In genomic region chr2:216410550-216410949, GRCh38 we compare ENCODE assay signal across 17 cellular contexts. TPM values are rescaled to one million over a fixed set of nuclear protein-coding genes. Genes with fewer than 3 reads are reported as not detected.
"Had no signal": no experiment of that assay in that cellular context is flagged by ENCODE, and none has a peak within 500 bp of the region (broad histone marks: within the 10 kb centered on the region; RNA-seq: fewer than 3 reads in every experiment).

No MANE protein-coding gene starts in this region.

- ATAC-seq: activated T-cell treated with anti-CD3 and anti-CD28 coated beads, Interleukin-2, amount 50 U/mL, for 4 hours; gastroesophageal sphincter; left lobe of liver; sciatic nerve; stimulated activated naive CD8-positive, alpha-beta T cell treated with anti-CD3 and anti-CD28 coated beads, Interleukin-15, Interleukin-2, amounts not matched to agents 100 U/mL and 50 U/mL, for 24 hours; WTC11 had no signal

- H3K9me3 Mint-ChIP-seq: activated CD4-positive, alpha-beta memory T cell treated with anti-CD3 and anti-CD28 coated beads, Interleukin-2, amount 10 ng/mL, durations not matched to agents 7 days and 5 days; activated naive CD4-positive, alpha-beta T cell treated with anti-CD3 and anti-CD28 coated beads, Interleukin-2, amount 50 U/mL, for 24 hours; activated T-cell treated with anti-CD3 and anti-CD28 coated beads, Interleukin-2, amount 50 U/mL, for 4 hours; neural progenitor cell; WTC11 had no signal

- H3K36me3 Mint-ChIP-seq: WTC11 had no signal

- H3K4me3 ChIP-seq: adrenal gland, cardiac muscle cell, gastroesophageal sphincter, neural progenitor cell, suprapubic skin had no signal

- H3K4me2 ChIP-seq: neural progenitor cell had no signal

- H3K9ac ChIP-seq: neural progenitor cell had no signal

- H3K27me3 ChIP-seq: adrenal gland, cardiac muscle cell, neural progenitor cell, suprapubic skin had no signal

- H3K4me3 Mint-ChIP-seq: activated CD4-positive, alpha-beta memory T cell treated with anti-CD3 and anti-CD28 coated beads, Interleukin-2, amount 10 ng/mL, durations not matched to agents 7 days and 5 days; activated naive CD4-positive, alpha-beta T cell treated with anti-CD3 and anti-CD28 coated beads, Interleukin-2, amount 50 U/mL, for 24 hours; activated T-cell treated with anti-CD3 and anti-CD28 coated beads, Interleukin-2, amount 50 U/mL, for 4 hours; neural progenitor cell; WTC11 had no signal

- H3K36me3 ChIP-seq: neural progenitor cell had no signal

- H3K27me3 Mint-ChIP-seq: activated naive CD4-positive, alpha-beta T cell treated with anti-CD3 and anti-CD28 coated beads, Interleukin-2, amount 50 U/mL, for 24 hours had no signal

- H2AFZ ChIP-seq: neural progenitor cell had no signal

- H3K27ac ChIP-seq: adrenal gland, cardiac muscle cell, epithelial cell of prostate, gastroesophageal sphincter, neural progenitor cell, suprapubic skin had no signal

- H3K27ac Mint-ChIP-seq: activated CD4-positive, alpha-beta memory T cell treated with anti-CD3 and anti-CD28 coated beads, Interleukin-2, amount 10 ng/mL, durations not matched to agents 7 days and 5 days; activated naive CD4-positive, alpha-beta T cell treated with anti-CD3 and anti-CD28 coated beads, Interleukin-2, amount 50 U/mL, for 24 hours; neural progenitor cell; WTC11 had no signal

- DNase-seq: activated CD4-positive, alpha-beta memory T cell treated with anti-CD3 and anti-CD28 coated beads, Interleukin-2, amount 10 ng/mL, durations not matched to agents 7 days and 5 days; activated CD4-positive, alpha-beta T cell treated with anti-CD3 and anti-CD28 coated beads for 4 hours; activated effector memory CD4-positive, alpha-beta T cell treated with anti-CD3 and anti-CD28 coated beads, Interleukin-2, amount 50 U/mL, for 16 hours; activated T-cell treated with anti-CD3 and anti-CD28 coated beads, Interleukin-2, amount 50 U/mL, for 4 hours; adrenal gland; mammary epithelial cell; stimulated activated naive CD8-positive, alpha-beta T cell treated with anti-CD3 and anti-CD28 coated beads, Interleukin-15, Interleukin-2, amounts not matched to agents 100 U/mL and 50 U/mL, for 24 hours; trophoblast cell had no signal

- H3K9me3 ChIP-seq: adrenal gland, gastroesophageal sphincter, suprapubic skin had no signal

RNA-seq across cellular contexts. Expression of gene MARCHF4, which starts 38.3 kb away (rescaled TPM):
- total RNA-seq: activated CD4-positive, alpha-beta memory T cell treated with anti-CD3 and anti-CD28 coated beads, Interleukin-2, amount 10 ng/mL, durations not matched to agents 7 days and 5 days; activated T-cell treated with anti-CD3 and anti-CD28 coated beads, Interleukin-2, amount 50 U/mL, for 4 hours; cardiac muscle cell; gastroesophageal sphincter; left lobe of liver; sciatic nerve had no signal
